15 cellular contexts compared by ENCODE assay signal in the genomic region with DNA sequence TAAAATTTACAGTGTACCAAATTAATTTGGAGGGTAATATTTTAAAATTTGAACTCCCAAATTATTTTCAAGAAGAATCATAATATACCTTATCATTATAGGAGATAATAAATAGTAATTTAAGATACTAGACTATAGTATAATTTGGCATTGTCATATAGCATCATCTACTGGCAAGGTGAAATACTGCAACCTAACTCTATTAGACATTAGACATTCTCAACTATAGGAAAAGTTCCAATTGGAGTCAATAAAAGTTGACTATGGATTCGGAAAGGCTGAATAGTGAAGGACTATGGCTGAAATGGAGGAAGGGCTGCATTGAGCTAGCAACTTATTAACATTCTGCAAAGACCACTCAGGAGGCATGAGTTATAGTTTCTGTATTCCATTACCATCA.
A peak's percentile ranks its signal among the peaks of the same experiment; 100 is the strongest.
DNase-seq lines count a peak whose midpoint lies in the region; ATAC-seq and TF ChIP-seq lines count a peak whose summit lies in the region.
"Had no signal": no experiment of that assay in that cellular context is flagged by ENCODE, and none has a peak within 500 bp of the region (broad histone marks: within the 10 kb centered on the region; RNA-seq: fewer than 3 reads in every experiment).

No MANE protein-coding gene starts in this region.

- H3K4me3 Mint-ChIP-seq in activated CD8-positive, alpha-beta T cell treated with anti-CD3 and anti-CD28 coated beads for 36 hours = no peak overlapping the region
- H3K4me3 Mint-ChIP-seq in activated CD8-positive, alpha-beta T cell treated with anti-CD3 and anti-CD28 coated beads, Interleukin-2, amount 10 ng/mL, durations not matched to agents 7 days and 5 days = no peak overlapping the region
- no peak overlapping the region for H3K4me3 Mint-ChIP-seq in type B pancreatic cell
- H3K4me3 Mint-ChIP-seq in CD8-positive, alpha-beta memory T cell = no peak overlapping the region

- TF ChIP-seq POLR2A in uterus (IDR thresholded peaks at IDR 0.05) = no peak

- no peaks in the 10 kb centered on the region for H3K36me3 ChIP-seq in uterus
- no peaks in the 10 kb centered on the region for H3K36me3 ChIP-seq in CD8-positive, alpha-beta memory T cell (ENCODE audit: insufficient read depth, low read length)

- H3K4me3 ChIP-seq in epithelial cell of esophagus (ENCODE audit: low read length) (no peak overlapping the region), uterus (no peak overlapping the region)
- no peak overlapping the region for H3K4me3 ChIP-seq in CD8-positive, alpha-beta memory T cell (ENCODE audit: low read length)

- H3K27ac ChIP-seq in uterus = no peak overlapping the region
- H3K27ac ChIP-seq in CD8-positive, alpha-beta memory T cell (ENCODE audit: low read depth, low read length) = no peak overlapping the region

- TF ChIP-seq CTCF in activated CD8-positive, alpha-beta T cell treated with anti-CD3 and anti-CD28 coated beads for 36 hours (IDR thresholded peaks at IDR 0.05) = peak; percentile 47
- TF ChIP-seq CTCF in epithelial cell of esophagus (IDR thresholded peaks at IDR 0.05; ENCODE audit: insufficient read depth, low read depth, low read length, missing control alignments) = peak; percentile 32
- TF ChIP-seq CTCF in type B pancreatic cell (conservative IDR thresholded peaks at IDR 0.05) = peak; percentile 57
- TF ChIP-seq CTCF in uterus (IDR thresholded peaks at IDR 0.05) = no peak

- no peaks in the 10 kb centered on the region for H3K27me3 Mint-ChIP-seq in activated CD8-positive, alpha-beta T cell treated with anti-CD3 and anti-CD28 coated beads for 36 hours
- H3K27me3 Mint-ChIP-seq in activated CD8-positive, alpha-beta T cell treated with anti-CD3 and anti-CD28 coated beads, Interleukin-2, amount 10 ng/mL, durations not matched to agents 7 days and 5 days (ENCODE audit: low read depth) = no peaks in the 10 kb centered on the region
- H3K27me3 Mint-ChIP-seq in type B pancreatic cell = no peaks in the 10 kb centered on the region
- H3K27me3 Mint-ChIP-seq in CD8-positive, alpha-beta memory T cell = peaks cover 0 to 8% of the 10 kb centered on the region in 2 donors

- CTCF ChIA-PET in activated CD8-positive, alpha-beta T cell treated with anti-CD3 and anti-CD28 coated beads for 36 hours (lab: Charles Lee) = interaction anchor here (1.2 kb wide), 1 partner anchor 28 kb away, joined by 3 read pairs; no protein-coding TSS in a partner anchor
- CTCF ChIA-PET in activated CD8-positive, alpha-beta T cell treated with anti-CD3 and anti-CD28 coated beads, Interleukin-2, amount 10 ng/mL, durations not matched to agents 7 days and 5 days (lab: Charles Lee) = interaction anchor here (1.4 kb wide), 1 partner anchor 64 kb away, joined by 4 read pairs; no protein-coding TSS in a partner anchor
- CTCF ChIA-PET in CD8-positive, alpha-beta memory T cell (lab: Charles Lee) = no interaction called here

- no peaks in the 10 kb centered on the region for H3K4me1 ChIP-seq in uterus
- H3K4me1 ChIP-seq in CD8-positive, alpha-beta memory T cell (ENCODE audit: insufficient read depth, low read length) = no peaks in the 10 kb centered on the region

- intact Hi-C loops in activated CD8-positive, alpha-beta T cell treated with anti-CD3 and anti-CD28 coated beads for 36 hours (cut with micrococcal nuclease) = no loop called here
- intact Hi-C loops in uterus (cut with DNase I; ENCODE audit: low total_unique reads) = no loop called here

- H3K9me3 ChIP-seq in uterus = peaks cover 0 to 3% of the 10 kb centered on the region in 2 donors
- H3K9me3 ChIP-seq in CD8-positive, alpha-beta memory T cell (ENCODE audit: low read length) = no peaks in the 10 kb centered on the region

- H3K36me3 Mint-ChIP-seq in activated CD8-positive, alpha-beta T cell treated with anti-CD3 and anti-CD28 coated beads for 36 hours (ENCODE audit: low read depth) = peaks cover 4% of the 10 kb centered on the region
- H3K36me3 Mint-ChIP-seq in activated CD8-positive, alpha-beta T cell treated with anti-CD3 and anti-CD28 coated beads, Interleukin-2, amount 10 ng/mL, durations not matched to agents 7 days and 5 days (ENCODE audit: low read depth) = no peaks in the 10 kb centered on the region
- H3K36me3 Mint-ChIP-seq in type B pancreatic cell = peaks cover 15% of the 10 kb centered on the region
- peaks cover 0 to 7% (median 0%) of the 10 kb centered on the region in 3 donors for H3K36me3 Mint-ChIP-seq in CD8-positive, alpha-beta memory T cell

- H3K27ac Mint-ChIP-seq in activated CD8-positive, alpha-beta T cell treated with anti-CD3 and anti-CD28 coated beads for 36 hours = no peak overlapping the region
- no peak overlapping the region for H3K27ac Mint-ChIP-seq in activated CD8-positive, alpha-beta T cell treated with anti-CD3 and anti-CD28 coated beads, Interleukin-2, amount 10 ng/mL, durations not matched to agents 7 days and 5 days
- H3K27ac Mint-ChIP-seq in type B pancreatic cell = no peak overlapping the region
- H3K27ac Mint-ChIP-seq in CD8-positive, alpha-beta memory T cell = no peak overlapping the region

- no peak for DNase-seq in activated CD8-positive, alpha-beta T cell treated with anti-CD3 and anti-CD28 coated beads for 36 hours
- DNase-seq in activated CD8-positive, alpha-beta T cell treated with anti-CD3 and anti-CD28 coated beads, Interleukin-2, amount 10 ng/mL, durations not matched to agents 7 days and 5 days = no peak
- peak; percentile 43 for DNase-seq in OCI-M1 (lab: John Stamatoyannopoulos, UW)
- DNase-seq in epithelial cell of esophagus (ENCODE audit: low read depth) = no peak
- no peak for DNase-seq in type B pancreatic cell (ENCODE audit: extremely low spot score, unreplicated experiment)
- no peak for DNase-seq in uterus
- no peak for DNase-seq in CD8-positive, alpha-beta memory T cell
- DNase-seq: activated CD4-positive, CD25-positive, alpha-beta regulatory T cell treated with anti-CD3 and anti-CD28 coated beads, Interleukin-2, amount 50 U/mL, for 72 hours; activated T-cell treated with anti-CD3 and anti-CD28 coated beads, Interleukin-2, amount 50 U/mL, for 48 hours; H7; NCI-H1436 treated with DMSO at 0.1 percent for 48 hours; NCI-H524 treated with DMSO at 0.1 percent for 48 hours; nucleus accumbens; stimulated activated CD8-positive, alpha-beta memory T cell treated with anti-CD3 and anti-CD28 coated beads, Interleukin-4, amount 100 ng/mL, for 48 hours had no signal

- POLR2A ChIA-PET in activated CD8-positive, alpha-beta T cell treated with anti-CD3 and anti-CD28 coated beads for 36 hours (lab: Charles Lee) = no interaction called here
- POLR2A ChIA-PET in activated CD8-positive, alpha-beta T cell treated with anti-CD3 and anti-CD28 coated beads, Interleukin-2, amount 10 ng/mL, durations not matched to agents 7 days and 5 days (lab: Charles Lee) = no interaction called here
- POLR2A ChIA-PET in CD8-positive, alpha-beta memory T cell (lab: Charles Lee) = no interaction called here

- H3K4me1 Mint-ChIP-seq in activated CD8-positive, alpha-beta T cell treated with anti-CD3 and anti-CD28 coated beads for 36 hours (ENCODE audit: low read depth) = no peaks in the 10 kb centered on the region
- no peaks in the 10 kb centered on the region for H3K4me1 Mint-ChIP-seq in activated CD8-positive, alpha-beta T cell treated with anti-CD3 and anti-CD28 coated beads, Interleukin-2, amount 10 ng/mL, durations not matched to agents 7 days and 5 days (ENCODE audit: low read depth)
- H3K4me1 Mint-ChIP-seq in type B pancreatic cell (ENCODE audit: unreplicated experiment) = no peaks in the 10 kb centered on the region
- no peaks in the 10 kb centered on the region for H3K4me1 Mint-ChIP-seq in CD8-positive, alpha-beta memory T cell

- no peak for ATAC-seq in activated CD8-positive, alpha-beta T cell treated with anti-CD3 and anti-CD28 coated beads for 36 hours
- no peak for ATAC-seq in activated CD8-positive, alpha-beta T cell treated with anti-CD3 and anti-CD28 coated beads, Interleukin-2, amount 10 ng/mL, durations not matched to agents 7 days and 5 days
- ATAC-seq in GM18498 (IDR thresholded peaks at IDR 0.05; ENCODE audit: unreplicated experiment) = no peak

- peaks cover 10% of the 10 kb centered on the region for H3K9me3 Mint-ChIP-seq in activated CD8-positive, alpha-beta T cell treated with anti-CD3 and anti-CD28 coated beads for 36 hours
- no peaks in the 10 kb centered on the region for H3K9me3 Mint-ChIP-seq in activated CD8-positive, alpha-beta T cell treated with anti-CD3 and anti-CD28 coated beads, Interleukin-2, amount 10 ng/mL, durations not matched to agents 7 days and 5 days (ENCODE audit: insufficient read depth)
- H3K9me3 Mint-ChIP-seq in type B pancreatic cell = peaks cover 9% of the 10 kb centered on the region
- peaks cover 7 to 25% (median 16%) of the 10 kb centered on the region in 5 donors for H3K9me3 Mint-ChIP-seq in CD8-positive, alpha-beta memory T cell

- H3K27me3 ChIP-seq in uterus = no peaks in the 10 kb centered on the region
- no peaks in the 10 kb centered on the region for H3K27me3 ChIP-seq in CD8-positive, alpha-beta memory T cell (ENCODE audit: insufficient read depth, low read length, poor library complexity, severe bottlenecking)

Comparison
In these comparisons a context has a peak if more than half of its experiments do, and no peak if none do; other contexts are left out.
1. CTCF ChIP-seq: peak in activated CD8-positive, alpha-beta T cell treated with anti-CD3 and anti-CD28 coated beads for 36 hours (single experiment), epithelial cell of esophagus (single experiment) and type B pancreatic cell (single experiment); none in uterus (0 of 4).